ENCODE assay signal across 8 cellular contexts in the genomic region with DNA sequence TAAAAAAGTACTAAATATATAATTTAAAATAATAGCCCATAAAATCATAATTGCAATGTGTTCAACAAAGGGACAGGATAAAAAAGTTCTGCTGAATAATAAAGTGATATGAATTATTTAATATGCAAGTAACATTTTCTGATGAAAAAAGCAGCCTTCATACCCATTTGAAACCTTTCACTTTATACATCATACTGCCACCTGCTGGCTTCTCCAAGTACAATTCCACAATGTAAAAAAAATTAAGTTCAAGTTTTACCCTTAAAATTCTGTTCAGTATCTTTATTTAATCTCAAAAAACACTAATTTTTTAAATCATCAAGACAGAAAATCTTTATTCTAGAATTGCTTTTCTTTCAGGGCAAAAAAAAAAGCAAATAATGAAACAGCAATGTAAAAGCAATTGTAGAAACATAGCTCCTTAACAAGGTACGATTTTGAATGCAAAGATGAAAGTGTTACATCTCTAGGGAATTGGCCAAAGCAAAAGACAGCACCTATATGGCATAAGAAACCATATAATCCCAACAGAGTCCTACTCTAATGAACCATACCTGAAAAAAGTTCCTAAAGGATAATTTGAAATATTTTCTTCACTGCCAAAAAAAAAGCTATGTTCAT.
A peak's percentile ranks its signal among the peaks of the same experiment; 100 is the strongest.
DNase-seq lines count a peak whose midpoint lies in the region; ATAC-seq and TF ChIP-seq lines count a peak whose summit lies in the region.

No MANE protein-coding gene starts in this region.

- ATAC-seq in GM18909 (IDR thresholded peaks at IDR 0.05; ENCODE audit: poor library complexity, unreplicated experiment) = no peak

- DNase-seq in AG09319 (ENCODE audit: extremely low read depth, low read depth) (peak; percentile 19), NCI-H446 (lab: John Stamatoyannopoulos, UW) (peak; percentile 19 to 72), iPS-NIHi7 (ENCODE audit: extremely low spot score) (peak; percentile 22), ecto neural progenitor cell (ENCODE audit: low spot score) (no peak)
- peak; percentile 36 for DNase-seq in activated naive CD4-positive, alpha-beta T cell treated with Interleukin-2 at 50 U/mL for 16 hours
- peak; percentile 65 for DNase-seq in stimulated activated CD4-positive, alpha-beta T cell treated with anti-CD3 and anti-CD28 coated beads, Interleukin-4, amount 100 ng/mL, for 24 hours

- TF ChIP-seq CTCF in AG09319 (IDR thresholded peaks at IDR 0.05; ENCODE audit: low read depth, low read length) (peak; percentile 50), GM12872 (IDR thresholded peaks at IDR 0.05; ENCODE audit: insufficient read depth, low read depth, low read length) (peak; percentile 46; the same call in 2 of the 3 replicates)
